In the genomic region with DNA sequence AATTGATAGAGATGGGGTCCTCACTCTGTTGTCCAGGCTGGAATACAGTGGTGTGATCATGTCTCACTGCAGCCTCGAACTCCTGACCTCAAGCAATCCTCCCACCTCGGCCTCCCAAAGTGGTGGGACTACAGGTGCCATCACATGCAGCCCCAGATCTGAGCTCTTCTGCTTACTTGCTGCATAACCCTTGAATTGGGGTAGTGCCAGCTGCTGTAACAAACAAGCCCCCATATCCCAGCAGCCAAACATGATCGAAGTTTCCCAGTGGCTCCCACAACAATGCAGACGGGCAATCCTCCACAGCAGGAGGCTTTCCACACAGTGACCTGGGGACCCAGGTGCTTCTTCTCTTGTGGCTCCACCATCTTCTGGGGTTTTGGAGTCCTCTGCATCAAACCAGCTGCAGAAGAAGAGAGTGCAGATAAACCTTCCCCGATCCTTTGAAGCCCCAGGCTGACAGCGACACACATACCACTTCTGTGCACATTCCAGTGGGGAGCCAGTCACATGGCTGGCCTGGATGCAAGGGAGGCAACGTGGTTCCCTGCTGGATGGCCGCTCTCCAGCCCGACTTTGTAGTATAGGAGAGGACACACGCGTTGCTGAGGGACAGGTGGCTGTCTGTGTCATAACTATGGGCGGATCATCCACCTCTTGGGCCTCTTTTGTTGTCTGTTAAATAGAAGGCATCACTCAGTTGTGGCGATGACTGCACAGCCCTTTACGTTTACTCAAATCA, we compare ENCODE assay signal across 15 cellular contexts. TPM values are rescaled to one million over a fixed set of nuclear protein-coding genes. Genes with fewer than 3 reads are reported as not detected.
DNase-seq lines count a peak whose midpoint lies in the region; ATAC-seq and TF ChIP-seq lines count a peak whose summit lies in the region.
"Had no signal": no experiment of that assay in that cellular context is flagged by ENCODE, and none has a peak within 500 bp of the region (broad histone marks: within the 10 kb centered on the region; RNA-seq: fewer than 3 reads in every experiment).

No MANE protein-coding gene starts in this region.

- no peaks in the 10 kb centered on the region for H3K9me3 ChIP-seq in CD4-positive, alpha-beta T cell (ENCODE audit: control insufficient read depth, low read length)
- H3K9me3 ChIP-seq: thoracic aorta had no signal

- peaks cover 69% of the 10 kb centered on the region for H3K4me1 Mint-ChIP-seq in CD4-positive, alpha-beta T cell (ENCODE audit: low read depth)
- H3K4me1 Mint-ChIP-seq in activated T-helper 17 cell treated with anti-CD3 and anti-CD28 coated beads, Interleukin-2, amount 50 U/mL, for 72 hours, result peaks cover 40% of the 10 kb centered on the region

- H3K27me3 ChIP-seq in CD4-positive, alpha-beta T cell (ENCODE audit: control insufficient read depth, insufficient read depth, low read length), result no peaks in the 10 kb centered on the region

- peak overlapping the region; percentile 67 for H3K4me3 Mint-ChIP-seq in CD4-positive, alpha-beta T cell
- peak overlapping the region; percentile 68 for H3K4me3 Mint-ChIP-seq in activated T-helper 17 cell treated with anti-CD3 and anti-CD28 coated beads, Interleukin-2, amount 50 U/mL, for 72 hours

- H3K27ac ChIP-seq in CD4-positive, alpha-beta T cell (ENCODE audit: low read depth, low read length), result peak overlapping the region; percentile 89
- H3K27ac ChIP-seq: 22Rv1, SK-N-MC, thoracic aorta had no signal

- CTCF ChIA-PET in CD4-positive, alpha-beta T cell (lab: Charles Lee), result interaction anchor here (1.1 kb wide), 1 partner anchor 8 kb away, joined by 3 read pairs; no protein-coding TSS in a partner anchor

- no peak for TF ChIP-seq CTCF in CD4-positive, alpha-beta T cell (IDR thresholded peaks at IDR 0.05)

- peaks cover 35% of the 10 kb centered on the region for H3K36me3 Mint-ChIP-seq in CD4-positive, alpha-beta T cell (ENCODE audit: low read depth)
- peaks cover 6% of the 10 kb centered on the region for H3K36me3 Mint-ChIP-seq in activated T-helper 17 cell treated with anti-CD3 and anti-CD28 coated beads, Interleukin-2, amount 50 U/mL, for 72 hours (ENCODE audit: low read depth)

- H3K27me3 Mint-ChIP-seq in CD4-positive, alpha-beta T cell, result no peaks in the 10 kb centered on the region
- H3K27me3 Mint-ChIP-seq in activated T-helper 17 cell treated with anti-CD3 and anti-CD28 coated beads, Interleukin-2, amount 50 U/mL, for 72 hours, result no peaks in the 10 kb centered on the region

- ATAC-seq in CD4-positive, alpha-beta T cell (ENCODE audit: poor library complexity), result peak; percentile 11
- ATAC-seq in activated T-helper 17 cell treated with anti-CD3 and anti-CD28 coated beads, Interleukin-2, amount 50 U/mL, for 72 hours (replicated peaks), result peak; percentile 31
- ATAC-seq in esophagus mucosa (no peak), GM19467 (IDR thresholded peaks at IDR 0.05; ENCODE audit: unreplicated experiment) (no peak)

- no peaks in the 10 kb centered on the region for H3K9me3 Mint-ChIP-seq in CD4-positive, alpha-beta T cell
- no peaks in the 10 kb centered on the region for H3K9me3 Mint-ChIP-seq in activated T-helper 17 cell treated with anti-CD3 and anti-CD28 coated beads, Interleukin-2, amount 50 U/mL, for 72 hours

- peak overlapping the region; percentile 96 for H3K27ac Mint-ChIP-seq in CD4-positive, alpha-beta T cell
- H3K27ac Mint-ChIP-seq in activated T-helper 17 cell treated with anti-CD3 and anti-CD28 coated beads, Interleukin-2, amount 50 U/mL, for 72 hours, result peak overlapping the region; percentile 65

- DNase-seq in DMS53 (lab: John Stamatoyannopoulos, UW) (peak; percentile 35), DMS53 treated with DMSO at 0.1 percent for 48 hours (lab: John Stamatoyannopoulos, UW; ENCODE audit: unreplicated experiment) (no peak), midbrain (lab: John Stamatoyannopoulos, UW) (peak; percentile 16)
- no peak for DNase-seq in CD4-positive, alpha-beta T cell
- DNase-seq in stimulated activated CD4-positive, alpha-beta T cell treated with anti-CD3 and anti-CD28 coated beads, Interleukin-15, amount 100 ng/mL, for 24 hours, result no peak
- DNase-seq: GOT3, mammary epithelial cell, NCI-H187, NCI-H524 treated with DMSO at 0.1 percent for 48 hours had no signal

- intact Hi-C loops in CD4-positive, alpha-beta T cell (cut with DNase I, micrococcal nuclease), result loop anchor here in 1 of 2 experiments (2.0 kb wide), 1 partner anchor 16 kb away; a partner anchor contains a TSS

- POLR2A ChIA-PET in CD4-positive, alpha-beta T cell (lab: Charles Lee), result interaction anchor here (0.7 to 7.6 kb wide), 8 partner anchors 11 to 315 kb away, joined by 3 to 54 read pairs (median 7); a partner anchor contains a TSS

RNA-seq across cellular contexts. Expression of a gene that starts 16.6 kb away (rescaled TPM):
- total RNA-seq in CD4-positive, alpha-beta T cell, result 10 to 100 TPM; 13.0 to 13.5 TPM
- 10 to 100 TPM in 1 of 2 donors, 1 to 10 TPM in 1; 1.7 to 17.6 TPM for total RNA-seq in activated T-helper 17 cell treated with anti-CD3 and anti-CD28 coated beads, Interleukin-2, amount 50 U/mL, for 72 hours
- 0.52 TPM for total RNA-seq in esophagus mucosa

RNA-seq across cellular contexts. Expression of a gene that starts 54.3 kb away (rescaled TPM):
- 1 to 10 TPM; 2.3 to 2.4 TPM for total RNA-seq in CD4-positive, alpha-beta T cell
- total RNA-seq in activated T-helper 17 cell treated with anti-CD3 and anti-CD28 coated beads, Interleukin-2, amount 50 U/mL, for 72 hours, result 1 to 10 TPM; 2.9 to 5.1 TPM
- total RNA-seq in esophagus mucosa, result 1.00 TPM

Comparison
In these comparisons a context has a peak if more than half of its experiments do, and no peak if none do; other contexts are left out.
1. DNase-seq: peak in DMS53 (single experiment) and midbrain (single experiment); none in DMS53 treated with DMSO at 0.1 percent for 48 hours (single experiment), CD4-positive, alpha-beta T cell (0 of 10) and stimulated activated CD4-positive, alpha-beta T cell treated with anti-CD3 and anti-CD28 coated beads, Interleukin-15, amount 100 ng/mL, for 24 hours (single experiment).
2. ATAC-seq: peak in CD4-positive, alpha-beta T cell (single experiment) and activated T-helper 17 cell treated with anti-CD3 and anti-CD28 coated beads, Interleukin-2, amount 50 U/mL, for 72 hours (single experiment); none in esophagus mucosa (single experiment) and GM19467 (single experiment).